Comparison of ENCODE assay signal across 12 cellular contexts in the genomic region with DNA sequence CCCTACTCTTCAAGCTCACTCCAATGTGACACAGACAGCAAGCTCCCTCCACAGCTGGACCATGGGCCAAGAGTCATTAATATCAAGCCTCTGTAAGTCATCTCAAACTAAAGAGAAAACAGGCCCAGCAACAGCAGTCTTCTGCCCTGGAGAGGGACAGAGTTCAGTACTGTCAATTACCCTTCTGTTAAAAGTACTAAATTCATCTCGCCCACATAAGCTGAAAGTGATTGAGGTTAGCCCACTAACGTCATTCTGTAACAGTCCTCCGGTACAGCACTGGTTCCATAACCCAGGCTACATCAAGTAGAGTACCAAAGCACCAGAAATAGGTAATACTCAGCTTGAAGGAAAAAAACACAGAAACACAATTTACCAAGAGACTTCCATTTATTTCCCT. TPM values are rescaled to one million over a fixed set of nuclear protein-coding genes. Genes with fewer than 3 reads are reported as not detected.
DNase-seq lines count a peak whose midpoint lies in the region; ATAC-seq, FAIRE-seq and TF ChIP-seq lines count a peak whose summit lies in the region.
"Had no signal": no experiment of that assay in that cellular context is flagged by ENCODE, and none has a peak within 500 bp of the region (broad histone marks: within the 10 kb centered on the region; RNA-seq: fewer than 3 reads in every experiment).

No MANE protein-coding gene starts in this region.

- peak; percentile 34 for DNase-seq in GM10248 (ENCODE audit: extremely low spot score)
- no peak for DNase-seq in T-cell
- DNase-seq in islet precursor cell, result no peak
- no peak for DNase-seq in Karpas-422
- no peak for DNase-seq in RCC 7860 (ENCODE audit: low spot score)
- DNase-seq: C1 segment of cervical spinal cord; left colon; NCI-H69; stimulated activated CD4-positive, alpha-beta T cell treated with anti-CD3 and anti-CD28 coated beads, Interleukin-4, amount 100 ng/mL, for 4 hours had no signal

- no peaks in the 10 kb centered on the region for H3K9me3 ChIP-seq in Karpas-422 (ENCODE audit: low read length)

- H3K27me3 Mint-ChIP-seq in T-cell, result no peaks in the 10 kb centered on the region

- no peaks in the 10 kb centered on the region for H3K9me3 Mint-ChIP-seq in T-cell

- H3K27me3 ChIP-seq in Karpas-422 (ENCODE audit: low read length), result no peaks in the 10 kb centered on the region

- peaks cover 10% of the 10 kb centered on the region for H3K4me1 ChIP-seq in Karpas-422 (ENCODE audit: low read length)

- no peaks in the 10 kb centered on the region for H4K20me1 ChIP-seq in Karpas-422 (ENCODE audit: insufficient read depth, low read depth, low read length)

- peaks cover 13 to 37% (median 17%) of the 10 kb centered on the region in 3 donors for H3K4me1 Mint-ChIP-seq in T-cell

- POLR2A ChIA-PET in GM10248 (lab: Yijun Ruan, JAX) (interaction anchor here (1.0 kb wide), 1 partner anchor 343 kb away, joined by 5 read pairs; a partner anchor contains a TSS), T-cell (lab: Charles Lee) (interaction anchor here in 1 of 2 donors (0.5 kb wide), 1 partner anchor 8 kb away, joined by 3 read pairs; no protein-coding TSS in a partner anchor)

- H3K36me3 Mint-ChIP-seq in T-cell, result peaks cover 52% of the 10 kb centered on the region

- H3K36me3 ChIP-seq in Karpas-422 (ENCODE audit: insufficient read depth, low read length), result peaks cover 46% of the 10 kb centered on the region

- no peak overlapping the region for H3K9ac ChIP-seq in Karpas-422 (ENCODE audit: low read length)

- no peak for TF ChIP-seq CTCF in GM10248 (IDR thresholded peaks at IDR 0.05; ENCODE audit: control extremely low read depth, extremely low read depth, low read depth, missing control alignments)

- H3K4me2 ChIP-seq in Karpas-422 (ENCODE audit: low read depth, low read length, poor library complexity, severe bottlenecking), result no peak overlapping the region

- ATAC-seq in GM19025 (IDR thresholded peaks at IDR 0.05; ENCODE audit: low read depth, unreplicated experiment), result peak; percentile 82
- ATAC-seq in HG02678 (IDR thresholded peaks at IDR 0.05; ENCODE audit: unreplicated experiment), result peak; percentile 89
- peak in 1 of 4 experiments; percentile 59 for ATAC-seq in T-cell (replicated peaks in 1 of 4)
- no peak for ATAC-seq in HG03139 (IDR thresholded peaks at IDR 0.05; ENCODE audit: unreplicated experiment)
- ATAC-seq: left colon had no signal

- H2AFZ ChIP-seq in Karpas-422 (ENCODE audit: low read length), result no peak overlapping the region

- CTCF ChIA-PET in GM10248 (lab: Yijun Ruan, JAX) (interaction anchor here (0.8 to 1.7 kb wide), 8 partner anchors 8 to 759 kb away, joined by 3 to 12 read pairs (median 4); no protein-coding TSS in a partner anchor), T-cell (lab: Charles Lee) (interaction anchor here (0.6 to 1.2 kb wide), 4 partner anchors 17 to 623 kb away, joined by 3 to 10 read pairs (median 4); no protein-coding TSS in a partner anchor)

- no peaks in the 10 kb centered on the region for H3K79me2 ChIP-seq in Karpas-422 (ENCODE audit: low read length)

- peak overlapping the region; percentile 59 to 81 for H3K27ac Mint-ChIP-seq in T-cell

- no peak for FAIRE-seq in RCC 7860 (lab: Jason Lieb, UNC)

- no peak overlapping the region for H3K4me3 Mint-ChIP-seq in T-cell

- H3K4me3 ChIP-seq in Karpas-422 (ENCODE audit: low read length), result no peak overlapping the region

- no peak overlapping the region for H3K27ac ChIP-seq in Karpas-422 (ENCODE audit: low read length)

- no peaks in the 10 kb centered on the region for H3K9me2 ChIP-seq in Karpas-422 (replicated peaks; ENCODE audit: insufficient read depth, low read length)

RNA-seq across cellular contexts. Expression of a gene that starts 25.9 kb away (rescaled TPM):
- total RNA-seq in T-cell, result 10 to 100 TPM; 36.4 to 50.5 (median 40.6) TPM
- total RNA-seq in Karpas-422 (2014; rRNA removed; shearing (Covaris generic); ENCODE audit: low replicate concordance), result 29.4 and 35.6 TPM in 2 replicates
